16 cellular contexts compared by ENCODE assay signal in the genomic region with DNA sequence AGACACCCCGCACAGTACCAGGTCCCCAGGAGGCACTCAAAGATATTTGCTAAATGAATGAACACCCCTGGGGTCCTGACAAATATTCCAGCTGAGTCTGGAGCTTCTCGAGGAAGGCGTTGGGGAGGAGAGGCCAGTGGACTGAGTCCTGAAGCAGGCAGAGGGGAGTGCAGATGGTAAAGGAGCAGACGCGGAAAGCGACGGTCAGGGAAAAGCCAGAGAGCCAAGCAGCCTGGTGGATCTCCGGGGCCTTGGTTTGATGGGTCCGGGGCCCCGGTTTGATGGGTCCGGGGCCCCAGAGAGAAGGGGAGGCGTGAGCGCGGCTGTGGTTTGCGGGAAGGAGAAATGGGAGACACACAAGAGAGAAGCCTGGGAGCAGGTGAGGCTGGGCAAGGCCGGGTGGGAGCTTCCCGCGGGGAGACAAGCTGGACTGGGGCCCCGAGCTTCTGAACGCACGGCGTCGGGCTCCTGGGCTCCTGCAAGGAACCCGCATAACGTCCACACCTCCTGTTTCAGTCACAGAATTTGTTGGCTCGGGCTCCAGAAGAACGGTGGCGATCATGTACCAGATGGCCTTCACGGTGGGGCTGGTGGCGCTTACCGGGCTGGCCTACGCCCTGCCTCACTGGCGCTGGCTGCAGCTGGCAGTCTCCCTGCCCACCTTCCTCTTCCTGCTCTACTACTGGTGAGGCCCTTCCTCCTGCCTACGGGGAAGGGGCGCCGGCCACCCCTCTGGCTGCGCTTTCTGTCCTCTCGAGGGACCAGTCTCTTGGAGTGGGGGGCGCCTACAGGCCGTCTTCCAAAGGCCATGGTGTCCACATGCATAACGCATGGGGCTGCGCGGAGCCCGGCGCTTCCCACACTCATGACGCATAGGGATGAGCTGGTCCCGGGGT. TPM values are rescaled to one million over a fixed set of nuclear protein-coding genes. Genes with fewer than 3 reads are reported as not detected.
DNase-seq lines count a peak whose midpoint lies in the region; ATAC-seq and TF ChIP-seq lines count a peak whose summit lies in the region.
"Had no signal": no experiment of that assay in that cellular context is flagged by ENCODE, and none has a peak within 500 bp of the region (broad histone marks: within the 10 kb centered on the region; RNA-seq: fewer than 3 reads in every experiment).

No MANE protein-coding gene starts in this region.

- H3K4me3 ChIP-seq in CD4-positive, CD25-positive, alpha-beta regulatory T cell (ENCODE audit: low read depth, low read length) = no peak overlapping the region
- no peak overlapping the region for H3K4me3 ChIP-seq in neuronal stem cell (ENCODE audit: low read length in 2 of 2)
- H3K4me3 ChIP-seq: BLaER1 treated with 17β-estradiol and CSF1 and Interleukin-3, amounts not matched to agents 10 nM and 100 nM; HAP-1 had no signal

- TF ChIP-seq CTCF in glutamatergic neuron (IDR thresholded peaks at IDR 0.05; ENCODE audit: partially characterized antibody, unreplicated experiment) = no peak

- intact Hi-C loops in activated CD4-positive, alpha-beta T cell treated with anti-CD3 and anti-CD28 coated beads, Interleukin-2, amount 10 ng/mL, durations not matched to agents 24 days and 14 days (cut with micrococcal nuclease) = no loop called here

- H3K23ac ChIP-seq in neuronal stem cell (ENCODE audit: low read depth, low read length, poor library complexity) = no peak overlapping the region

- H3K9me3 Mint-ChIP-seq in activated CD4-positive, alpha-beta T cell treated with anti-CD3 and anti-CD28 coated beads, Interleukin-2, amount 10 ng/mL, durations not matched to agents 24 days and 14 days = no peaks in the 10 kb centered on the region
- H3K9me3 Mint-ChIP-seq in CD4-positive, CD25-positive, alpha-beta regulatory T cell = peaks cover 0 to 2% (median 0%) of the 10 kb centered on the region in 7 donors
- H3K9me3 Mint-ChIP-seq in activated T-helper 17 cell treated with anti-CD3 and anti-CD28 coated beads, Interleukin-2, amount 50 U/mL, for 72 hours = no peaks in the 10 kb centered on the region
- peaks cover 10% of the 10 kb centered on the region for H3K9me3 Mint-ChIP-seq in glutamatergic neuron (ENCODE audit: unreplicated experiment)

- DNase-seq in activated CD4-positive, alpha-beta T cell treated with anti-CD3 and anti-CD28 coated beads, Interleukin-2, amount 10 ng/mL, durations not matched to agents 24 days and 14 days = no peak
- no peak for DNase-seq in activated CD4-positive, alpha-beta T cell treated with anti-CD3 and anti-CD28 coated beads for 48 hours
- DNase-seq in CD4-positive, CD25-positive, alpha-beta regulatory T cell = no peak
- no peak for DNase-seq in neuronal stem cell (ENCODE audit: low spot score)
- DNase-seq in OCI-M1 (lab: John Stamatoyannopoulos, UW) = no peak
- no peak for DNase-seq in glutamatergic neuron
- DNase-seq: 8988T, DMS 273 treated with DMSO at 0.1 percent for 48 hours, MV-4-11, NCI-H1436, NCI-H2081, NCI-H510A treated with DMSO at 0.1 percent for 48 hours had no signal

- H2AFZ ChIP-seq in neuronal stem cell (ENCODE audit: low read length) = no peak overlapping the region

- H3K14ac ChIP-seq in neuronal stem cell (ENCODE audit: low read length) = no peak overlapping the region

- H3K36me3 Mint-ChIP-seq in activated CD4-positive, alpha-beta T cell treated with anti-CD3 and anti-CD28 coated beads, Interleukin-2, amount 10 ng/mL, durations not matched to agents 24 days and 14 days (ENCODE audit: low read depth) = no peaks in the 10 kb centered on the region
- no peaks in the 10 kb centered on the region for H3K36me3 Mint-ChIP-seq in CD4-positive, CD25-positive, alpha-beta regulatory T cell
- no peaks in the 10 kb centered on the region for H3K36me3 Mint-ChIP-seq in activated T-helper 17 cell treated with anti-CD3 and anti-CD28 coated beads, Interleukin-2, amount 50 U/mL, for 72 hours (ENCODE audit: low read depth)
- peaks cover 17% of the 10 kb centered on the region for H3K36me3 Mint-ChIP-seq in glutamatergic neuron (ENCODE audit: unreplicated experiment)

- WGBS in neuronal stem cell (ENCODE audit: extremely low coverage in 2 of 2, insufficient read length in 2 of 2, insufficient replicate concordance in 1 of 2), 2 donors = no CpG with 5 or more reads among the region's 47 CpGs

- H3K18ac ChIP-seq in neuronal stem cell (ENCODE audit: low read length) = no peak overlapping the region

- no peak overlapping the region for H2AK5ac ChIP-seq in neuronal stem cell (ENCODE audit: low read depth, low read length)

- no peak for ATAC-seq in CD4-positive, CD25-positive, alpha-beta regulatory T cell (ENCODE audit: low read depth in 2 of 2)
- no peak for ATAC-seq in activated T-helper 17 cell treated with anti-CD3 and anti-CD28 coated beads, Interleukin-2, amount 50 U/mL, for 72 hours (replicated peaks)
- ATAC-seq in GM18861 (IDR thresholded peaks at IDR 0.05; ENCODE audit: unreplicated experiment) = no peak

- peak overlapping the region; percentile 5 for H3K27ac Mint-ChIP-seq in activated CD4-positive, alpha-beta T cell treated with anti-CD3 and anti-CD28 coated beads, Interleukin-2, amount 10 ng/mL, durations not matched to agents 24 days and 14 days
- H3K27ac Mint-ChIP-seq in CD4-positive, CD25-positive, alpha-beta regulatory T cell = peak overlapping the region in 2 of 3 donors; percentile 45 to 48
- H3K27ac Mint-ChIP-seq in activated T-helper 17 cell treated with anti-CD3 and anti-CD28 coated beads, Interleukin-2, amount 50 U/mL, for 72 hours = peak overlapping the region; percentile 28
- no peak overlapping the region for H3K27ac Mint-ChIP-seq in glutamatergic neuron (ENCODE audit: unreplicated experiment)

- H3K27ac ChIP-seq in CD4-positive, CD25-positive, alpha-beta regulatory T cell (ENCODE audit: insufficient read depth, low read length, poor library complexity, severe bottlenecking) = no peak overlapping the region
- no peak overlapping the region for H3K27ac ChIP-seq in neuronal stem cell (replicated peaks; ENCODE audit: low read length)
- H3K27ac ChIP-seq: BLaER1 treated with 17β-estradiol and CSF1 and Interleukin-3, amounts not matched to agents 10 nM and 100 nM had no signal

- H2BK120ac ChIP-seq in neuronal stem cell (ENCODE audit: low read depth, low read length) = no peak overlapping the region

- H2BK15ac ChIP-seq in neuronal stem cell (ENCODE audit: low read length) = no peak overlapping the region

- H4K91ac ChIP-seq in neuronal stem cell (ENCODE audit: low read depth, low read length, poor library complexity) = no peak overlapping the region

- H3K36me3 ChIP-seq in CD4-positive, CD25-positive, alpha-beta regulatory T cell (ENCODE audit: control insufficient read depth, insufficient read depth, low read length) = no peaks in the 10 kb centered on the region
- no peaks in the 10 kb centered on the region for H3K36me3 ChIP-seq in neuronal stem cell (replicated peaks in 1 of 2; ENCODE audit: control insufficient read depth in 2 of 2, insufficient read depth in 2 of 2, low read length in 2 of 2)
- H3K36me3 ChIP-seq: BLaER1 treated with 17β-estradiol and CSF1 and Interleukin-3, amounts not matched to agents 10 nM and 100 nM; HAP-1 had no signal

- H2BK5ac ChIP-seq in neuronal stem cell (ENCODE audit: low read length) = no peak overlapping the region

- H3K4me1 Mint-ChIP-seq in activated CD4-positive, alpha-beta T cell treated with anti-CD3 and anti-CD28 coated beads, Interleukin-2, amount 10 ng/mL, durations not matched to agents 24 days and 14 days = peaks cover 18% of the 10 kb centered on the region
- peaks cover 7 to 16% (median 9%) of the 10 kb centered on the region in 4 donors for H3K4me1 Mint-ChIP-seq in CD4-positive, CD25-positive, alpha-beta regulatory T cell
- peaks cover 22% of the 10 kb centered on the region for H3K4me1 Mint-ChIP-seq in activated T-helper 17 cell treated with anti-CD3 and anti-CD28 coated beads, Interleukin-2, amount 50 U/mL, for 72 hours
- H3K4me1 Mint-ChIP-seq in glutamatergic neuron (ENCODE audit: low read depth, unreplicated experiment) = no peaks in the 10 kb centered on the region

- no peaks in the 10 kb centered on the region for H3K27me3 Mint-ChIP-seq in activated CD4-positive, alpha-beta T cell treated with anti-CD3 and anti-CD28 coated beads, Interleukin-2, amount 10 ng/mL, durations not matched to agents 24 days and 14 days
- peaks cover 10% of the 10 kb centered on the region for H3K27me3 Mint-ChIP-seq in CD4-positive, CD25-positive, alpha-beta regulatory T cell
- no peaks in the 10 kb centered on the region for H3K27me3 Mint-ChIP-seq in activated T-helper 17 cell treated with anti-CD3 and anti-CD28 coated beads, Interleukin-2, amount 50 U/mL, for 72 hours
- peaks cover 7% of the 10 kb centered on the region for H3K27me3 Mint-ChIP-seq in glutamatergic neuron (ENCODE audit: unreplicated experiment)

- no peak overlapping the region for H3K4me2 ChIP-seq in neuronal stem cell (ENCODE audit: insufficient read depth, low read length, poor library complexity, severe bottlenecking)
- H3K4me2 ChIP-seq: BLaER1 treated with 17β-estradiol and CSF1 and Interleukin-3, amounts not matched to agents 10 nM and 100 nM had no signal

- H3K4me3 Mint-ChIP-seq in activated CD4-positive, alpha-beta T cell treated with anti-CD3 and anti-CD28 coated beads, Interleukin-2, amount 10 ng/mL, durations not matched to agents 24 days and 14 days = no peak overlapping the region
- H3K4me3 Mint-ChIP-seq in CD4-positive, CD25-positive, alpha-beta regulatory T cell = no peak overlapping the region
- no peak overlapping the region for H3K4me3 Mint-ChIP-seq in activated T-helper 17 cell treated with anti-CD3 and anti-CD28 coated beads, Interleukin-2, amount 50 U/mL, for 72 hours
- H3K4me3 Mint-ChIP-seq in glutamatergic neuron (ENCODE audit: unreplicated experiment) = no peak overlapping the region

- no peaks in the 10 kb centered on the region for H3K9me3 ChIP-seq in CD4-positive, CD25-positive, alpha-beta regulatory T cell (ENCODE audit: control insufficient read depth in 2 of 2, low read length in 2 of 2)
- H3K9me3 ChIP-seq in neuronal stem cell (replicated peaks in 1 of 2; ENCODE audit: control insufficient read depth in 2 of 2, insufficient read depth in 1 of 2, low read depth in 1 of 2, low read length in 2 of 2) = no peaks in the 10 kb centered on the region
- H3K9me3 ChIP-seq: BLaER1 treated with 17β-estradiol and CSF1 and Interleukin-3, amounts not matched to agents 10 nM and 100 nM; HAP-1 had no signal

- H3K9ac ChIP-seq in neuronal stem cell (ENCODE audit: low read depth, low read length, poor library complexity) = peak overlapping the region; percentile 24
- H3K9ac ChIP-seq: BLaER1 treated with 17β-estradiol and CSF1 and Interleukin-3, amounts not matched to agents 10 nM and 100 nM had no signal

- no peak overlapping the region for H2BK12ac ChIP-seq in neuronal stem cell (ENCODE audit: low read length)

- H3K4ac ChIP-seq in neuronal stem cell (ENCODE audit: low read length) = no peak overlapping the region

- H3K4me1 ChIP-seq in CD4-positive, CD25-positive, alpha-beta regulatory T cell (ENCODE audit: control insufficient read depth, insufficient read depth, low read length, poor library complexity, severe bottlenecking) = peaks cover 8% of the 10 kb centered on the region
- H3K4me1 ChIP-seq in neuronal stem cell (ENCODE audit: control insufficient read depth in 2 of 2, insufficient read depth in 1 of 2, low read depth in 1 of 2, low read length in 2 of 2) = peaks cover 2 to 6% of the 10 kb centered on the region in 2 donors
- H3K4me1 ChIP-seq: BLaER1 treated with 17β-estradiol and CSF1 and Interleukin-3, amounts not matched to agents 10 nM and 100 nM; HAP-1 had no signal

- H3K27me3 ChIP-seq in CD4-positive, CD25-positive, alpha-beta regulatory T cell (ENCODE audit: control insufficient read depth, insufficient read depth, low read length) = no peaks in the 10 kb centered on the region
- no peaks in the 10 kb centered on the region for H3K27me3 ChIP-seq in neuronal stem cell (ENCODE audit: control insufficient read depth in 3 of 3, insufficient read depth in 3 of 3, low read depth in 1 of 3, low read length in 3 of 3)
- H3K27me3 ChIP-seq: BLaER1 treated with 17β-estradiol and CSF1 and Interleukin-3, amounts not matched to agents 10 nM and 100 nM had no signal

- H4K8ac ChIP-seq in neuronal stem cell (ENCODE audit: low read depth, low read length) = no peak overlapping the region

- no peaks in the 10 kb centered on the region for H3K79me1 ChIP-seq in neuronal stem cell (ENCODE audit: low read depth, low read length)

RNA-seq across cellular contexts. Expression of a gene that starts 12.1 kb away (rescaled TPM):
- total RNA-seq in activated CD4-positive, alpha-beta T cell treated with anti-CD3 and anti-CD28 coated beads, Interleukin-2, amount 10 ng/mL, durations not matched to agents 24 days and 14 days = 2.2 and 3.1 TPM in 2 replicates
- 2.5 TPM for total RNA-seq in CD4-positive, CD25-positive, alpha-beta regulatory T cell
- not detected for polyA plus RNA-seq in CD4-positive, CD25-positive, alpha-beta regulatory T cell
- total RNA-seq in activated T-helper 17 cell treated with anti-CD3 and anti-CD28 coated beads, Interleukin-2, amount 50 U/mL, for 72 hours = 1 to 10 TPM; 3.3 to 3.7 TPM
- 0.28 TPM for polyA plus RNA-seq in neuronal stem cell (2013, experiment 1 of 2)
- polyA plus RNA-seq in neuronal stem cell (2013, experiment 2 of 2) = 0.21 TPM
- total RNA-seq in glutamatergic neuron (ENCODE audit: unreplicated experiment) = 2.2 TPM
